In the genomic region with DNA sequence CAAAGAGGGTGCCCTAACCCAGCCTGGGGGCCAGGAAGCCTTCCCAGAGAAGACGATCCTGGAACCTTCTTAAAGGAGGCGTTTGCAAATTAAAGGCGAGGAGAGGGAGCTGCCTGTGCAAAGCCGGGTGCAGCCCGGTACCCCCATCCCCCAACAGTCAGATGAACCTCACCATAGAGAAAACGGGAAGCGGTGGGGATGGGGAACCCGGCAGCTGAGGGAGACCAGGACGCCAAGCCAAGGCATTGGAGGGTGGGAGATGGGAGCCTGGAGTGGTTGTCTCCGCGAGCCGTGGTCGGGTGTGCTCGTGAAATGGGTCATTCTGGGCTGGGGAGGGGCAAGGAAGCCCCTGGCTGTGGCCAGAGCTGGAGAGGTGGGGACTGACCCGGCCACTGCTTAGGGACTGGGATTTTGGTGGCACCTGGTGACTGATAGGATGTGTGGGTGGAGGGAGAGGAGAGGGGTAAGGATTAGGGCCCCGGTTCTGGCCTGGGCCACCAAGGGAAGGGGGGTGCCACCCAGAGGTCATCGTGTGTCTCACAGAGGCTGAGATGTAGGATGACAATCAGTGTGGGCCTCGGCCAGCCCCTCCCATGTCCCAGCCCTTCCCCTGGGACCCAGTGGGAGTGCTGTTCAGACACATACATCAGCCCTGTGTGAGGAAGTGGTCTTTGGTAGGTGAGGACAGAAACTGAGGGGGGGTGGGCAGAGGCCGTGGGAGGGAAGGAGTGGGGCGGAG, we compare ENCODE assay signal across 1 cellular context.
TF ChIP-seq lines count a peak whose summit lies in the region.

No MANE protein-coding gene starts in this region.

TF ChIP-seq in IMR-90, 13 proteins besides CTCF, POLR2A, EP300 and RAD21 (continued from another document):
- TF ChIP-seq CHD1 (IDR thresholded peaks at IDR 0.05; ENCODE audit: low read depth, low read length) (no peak), MXI1 (IDR thresholded peaks at IDR 0.05; ENCODE audit: borderline replicate concordance, low read depth, low read length) (no peak), FOS (IDR thresholded peaks at IDR 0.05; ENCODE audit: low read depth, low read length) (no peak), RFX5 (IDR thresholded peaks at IDR 0.05; ENCODE audit: low read depth, low read length) (no peak), MAFK (IDR thresholded peaks at IDR 0.05; ENCODE audit: low read depth, low read length) (no peak), SMC3 (IDR thresholded peaks at IDR 0.05; ENCODE audit: low read depth, low read length) (no peak), RCOR1 (IDR thresholded peaks at IDR 0.05; ENCODE audit: insufficient replicate concordance, low read length) (no peak)
- TF ChIP-seq, protein P1, sequence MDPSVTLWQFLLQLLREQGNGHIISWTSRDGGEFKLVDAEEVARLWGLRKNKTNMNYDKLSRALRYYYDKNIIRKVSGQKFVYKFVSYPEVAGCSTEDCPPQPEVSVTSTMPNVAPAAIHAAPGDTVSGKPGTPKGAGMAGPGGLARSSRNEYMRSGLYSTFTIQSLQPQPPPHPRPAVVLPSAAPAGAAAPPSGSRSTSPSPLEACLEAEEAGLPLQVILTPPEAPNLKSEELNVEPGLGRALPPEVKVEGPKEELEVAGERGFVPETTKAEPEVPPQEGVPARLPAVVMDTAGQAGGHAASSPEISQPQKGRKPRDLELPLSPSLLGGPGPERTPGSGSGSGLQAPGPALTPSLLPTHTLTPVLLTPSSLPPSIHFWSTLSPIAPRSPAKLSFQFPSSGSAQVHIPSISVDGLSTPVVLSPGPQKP (IDR thresholded peaks at IDR 0.05; ENCODE audit: borderline replicate concordance, low read depth, low read length), result no peak
